ENCODE assay signal across 26 cellular contexts in the genomic region with DNA sequence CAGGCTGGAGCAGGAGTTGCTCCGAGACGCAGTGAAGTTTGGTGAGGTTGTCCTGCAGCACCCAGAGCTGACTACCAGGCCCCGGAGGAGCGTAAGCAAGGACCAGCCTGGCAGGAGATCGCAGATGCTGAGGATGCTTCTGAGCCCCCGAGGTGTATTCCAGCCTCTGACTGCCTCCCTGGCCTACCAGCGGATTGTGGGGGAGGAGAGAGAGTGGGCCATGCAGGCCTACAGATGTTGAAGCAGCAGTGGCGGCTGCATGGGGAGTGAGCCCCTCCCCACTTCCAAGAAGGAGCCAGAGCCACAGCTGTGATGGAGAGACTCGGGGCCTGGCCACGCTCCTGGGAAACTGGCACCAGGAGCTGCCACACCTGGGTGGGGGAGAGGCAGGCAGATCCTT.
"Had no signal": no experiment of that assay in that cellular context is flagged by ENCODE, and none has a peak within 500 bp of the region (broad histone marks: within the 10 kb centered on the region; RNA-seq: fewer than 3 reads in every experiment).

No MANE protein-coding gene starts in this region.

- ATAC-seq: esophagus mucosa; gastrocnemius medialis; mucosa of descending colon; sciatic nerve; stimulated activated naive CD8-positive, alpha-beta T cell treated with anti-CD3 and anti-CD28 coated beads, Interleukin-15, amount 100 ng/mL, for 72 hours had no signal

- H3K27ac ChIP-seq: epithelial cell of prostate, gastrocnemius medialis, prostate gland, right atrium auricular region, suprapubic skin, transverse colon, upper lobe of right lung had no signal

- H3K9me3 ChIP-seq: gastrocnemius medialis, mucosa of descending colon, prostate gland, right atrium auricular region, suprapubic skin, transverse colon, upper lobe of right lung, uterus had no signal

- H3K27me3 ChIP-seq: gastrocnemius medialis, right atrium auricular region, suprapubic skin, transverse colon, upper lobe of right lung, uterus had no signal

- FAIRE-seq: keratinocyte had no signal

- H3K36me3 ChIP-seq: gastrocnemius medialis, prostate gland, right atrium auricular region, suprapubic skin, transverse colon, upper lobe of right lung, uterus had no signal

- H3K4me3 ChIP-seq: gastrocnemius medialis, mucosa of descending colon, prostate gland, right atrium auricular region, smooth muscle cell, suprapubic skin, transverse colon, upper lobe of right lung, uterus had no signal

- H3K4me1 ChIP-seq: gastrocnemius medialis, prostate gland, suprapubic skin had no signal

- DNase-seq: effector CD8-positive, alpha-beta T cell; endodermal cell; foreskin fibroblast; gastrocnemius medialis; head of caudate nucleus; mesenchymal stem cell; mucosa of descending colon; naive B cell; nucleus accumbens; stimulated activated CD4-positive, alpha-beta T cell treated with anti-CD3 and anti-CD28 coated beads, Interleukin-12 subunit alpha, Interleukin-12 subunit beta, amount 100 ng/mL, for 4 hours; stimulated activated CD4-positive, alpha-beta T cell treated with anti-CD3 and anti-CD28 coated beads, Interleukin-1b, Interleukin-23, amount 100 ng/mL, for 48 hours; stimulated activated CD4-positive, alpha-beta T cell treated with anti-CD3 and anti-CD28 coated beads, Interleukin-4, amount 100 ng/mL, for 1 hour; stimulated activated CD8-positive, alpha-beta memory T cell treated with anti-CD3 and anti-CD28 coated beads, Interleukin-4, amount 100 ng/mL, for 48 hours; stimulated activated naive CD4-positive, alpha-beta T cell; stimulated activated naive CD8-positive, alpha-beta T cell treated with anti-CD3 and anti-CD28 coated beads, Interleukin-15, amount 100 ng/mL, for 72 hours; transverse colon; upper lobe of right lung; uterus had no signal
